Comparison of ENCODE assay signal across 1 cellular context in the genomic region with DNA sequence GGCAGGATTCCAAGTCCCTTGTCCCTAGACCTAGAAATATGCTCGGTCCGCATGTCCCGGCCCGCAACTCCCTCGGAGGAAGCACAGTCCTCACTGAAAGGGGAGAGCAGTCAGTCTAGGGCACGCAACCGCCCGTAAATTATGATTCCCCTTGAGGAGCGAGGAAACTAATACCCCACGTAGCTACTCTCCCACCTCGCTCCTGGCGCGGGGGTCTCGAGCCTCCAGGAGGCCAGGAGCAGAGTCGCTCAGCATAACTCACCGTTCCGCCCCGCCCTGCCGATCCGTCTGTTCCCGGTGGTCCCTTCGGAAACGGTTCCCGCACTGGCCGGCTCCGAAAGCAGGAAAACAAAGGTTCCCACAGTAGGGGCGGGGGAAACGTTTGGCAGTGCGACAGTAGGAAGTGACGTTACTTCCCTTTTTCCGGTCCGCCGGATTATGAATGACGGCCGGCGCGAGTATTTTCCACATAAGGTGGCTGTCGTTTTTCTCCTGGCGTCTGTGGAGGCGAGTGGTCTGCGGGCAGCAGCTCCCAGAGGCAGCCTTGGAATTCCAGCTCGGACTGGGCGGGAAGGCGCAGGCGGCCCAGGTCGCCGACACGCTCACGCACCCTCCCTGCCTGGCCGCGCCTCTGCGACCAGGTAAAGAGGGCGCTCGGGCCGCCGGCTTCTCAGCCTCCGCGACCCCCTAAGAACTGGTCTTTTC.
TF ChIP-seq lines count a peak whose summit lies in the region.

Gene GSTCD (plus strand): TSS at position 409 of the 705 bp plus-strand sequence. CDS start 8,830 bp downstream, outside the sequence.
A gene with protein sequence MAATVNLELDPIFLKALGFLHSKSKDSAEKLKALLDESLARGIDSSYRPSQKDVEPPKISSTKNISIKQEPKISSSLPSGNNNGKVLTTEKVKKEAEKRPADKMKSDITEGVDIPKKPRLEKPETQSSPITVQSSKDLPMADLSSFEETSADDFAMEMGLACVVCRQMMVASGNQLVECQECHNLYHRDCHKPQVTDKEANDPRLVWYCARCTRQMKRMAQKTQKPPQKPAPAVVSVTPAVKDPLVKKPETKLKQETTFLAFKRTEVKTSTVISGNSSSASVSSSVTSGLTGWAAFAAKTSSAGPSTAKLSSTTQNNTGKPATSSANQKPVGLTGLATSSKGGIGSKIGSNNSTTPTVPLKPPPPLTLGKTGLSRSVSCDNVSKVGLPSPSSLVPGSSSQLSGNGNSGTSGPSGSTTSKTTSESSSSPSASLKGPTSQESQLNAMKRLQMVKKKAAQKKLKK (minus strand): TSS at position 314 of the 705 bp plus-strand sequence. CDS start 8,684 bp downstream, outside the sequence.

TF ChIP-seq in HepG2, 621 proteins besides CTCF, POLR2A, EP300 and RAD21 (continued from another document and continues in another):
- TF ChIP-seq AFF4 (CRISPR knock-in tag; IDR thresholded peaks at IDR 0.05) (no peak), RFXAP (CRISPR knock-in tag; IDR thresholded peaks at IDR 0.05; ENCODE audit: borderline replicate concordance) (peak; percentile 78; the same call in 1 of the 2 replicates), KLF15 (CRISPR knock-in tag; IDR thresholded peaks at IDR 0.05; ENCODE audit: borderline replicate concordance) (0 out of 2 replicates have a peak, but pooled peaks have one; percentile 54), MATR3 (CRISPR knock-in tag; IDR thresholded peaks at IDR 0.05) (no peak), SNAPC2 (CRISPR knock-in tag; IDR thresholded peaks at IDR 0.05) (peak; percentile 95), CBX1 (IDR thresholded peaks at IDR 0.05; ENCODE audit: low read depth) (peak; percentile 98), ZNF605 (CRISPR knock-in tag; IDR thresholded peaks at IDR 0.05) (peak; percentile 97), ZNF691 (CRISPR knock-in tag; IDR thresholded peaks at IDR 0.05; ENCODE audit: borderline replicate concordance, low read depth) (peak; percentile 99), ATM (IDR thresholded peaks at IDR 0.05; ENCODE audit: borderline replicate concordance) (no peak), ZNF703 (CRISPR knock-in tag; IDR thresholded peaks at IDR 0.05; ENCODE audit: borderline replicate concordance) (no peak; the same call in 1 of the 2 replicates), SATB2 (CRISPR knock-in tag; IDR thresholded peaks at IDR 0.05) (no peak), SMC3 (IDR thresholded peaks at IDR 0.05; ENCODE audit: low read length) (no peak), ZNF430 (CRISPR knock-in tag; IDR thresholded peaks at IDR 0.05) (peak; percentile 95), LCORL (IDR thresholded peaks at IDR 0.05) (no peak), LCORL (CRISPR knock-in tag; IDR thresholded peaks at IDR 0.05) (peak; percentile 79), TEAD3 (CRISPR knock-in tag; optimal IDR thresholded peaks at IDR 0.05; ENCODE audit: borderline replicate concordance) (peak; percentile 81), TBX3 (IDR thresholded peaks at IDR 0.05; ENCODE audit: borderline replicate concordance) (peak; percentile 42; the same call in 1 of the 2 replicates), E2F1 (CRISPR knock-in tag; IDR thresholded peaks at IDR 0.05) (no peak), TERF1 (CRISPR knock-in tag; IDR thresholded peaks at IDR 0.05) (0 out of 2 replicates have a peak, but pooled peaks have one; percentile 80), ATRX (CRISPR knock-in tag; IDR thresholded peaks at IDR 0.05; ENCODE audit: borderline replicate concordance) (no peak; the same call in 1 of the 2 replicates), TEF (CRISPR knock-in tag; IDR thresholded peaks at IDR 0.05) (no peak; the same call in 1 of the 2 replicates), ZNF891 (CRISPR knock-in tag; IDR thresholded peaks at IDR 0.05) (peak; percentile 97), PAX8 (CRISPR knock-in tag; IDR thresholded peaks at IDR 0.05; ENCODE audit: borderline replicate concordance) (no peak), ZNF574 (CRISPR knock-in tag; IDR thresholded peaks at IDR 0.05) (peak; percentile 97), ZNF350 (CRISPR knock-in tag; IDR thresholded peaks at IDR 0.05; ENCODE audit: borderline replicate concordance, low read depth) (peak; percentile 99), SSRP1 (CRISPR knock-in tag; IDR thresholded peaks at IDR 0.05) (peak; percentile 60; the same call in 1 of the 2 replicates), SIX4 (CRISPR knock-in tag; IDR thresholded peaks at IDR 0.05) (peak; percentile 71; the same call in 1 of the 2 replicates), XRCC5 (optimal IDR thresholded peaks at IDR 0.05; ENCODE audit: low read length) (peak; percentile 100), NFE2 (CRISPR knock-in tag; IDR thresholded peaks at IDR 0.05) (peak; percentile 56; the same call in 1 of the 2 replicates), HNF4G (IDR thresholded peaks at IDR 0.05; ENCODE audit: borderline replicate concordance, low read depth, low read length) (no peak; the same call in 1 of the 2 replicates), HNF4G (CRISPR knock-in tag; IDR thresholded peaks at IDR 0.05; ENCODE audit: borderline replicate concordance, low read depth) (no peak; the same call in 1 of the 2 replicates), ZNF501 (CRISPR knock-in tag; IDR thresholded peaks at IDR 0.05) (peak; percentile 99), NFKB2 (CRISPR knock-in tag; IDR thresholded peaks at IDR 0.05; ENCODE audit: borderline replicate concordance) (peak; percentile 85; the same call in 1 of the 2 replicates), CAMTA2 (CRISPR knock-in tag; IDR thresholded peaks at IDR 0.05; ENCODE audit: borderline replicate concordance) (no peak; the same call in 1 of the 2 replicates)
- TF ChIP-seq, protein P1, sequence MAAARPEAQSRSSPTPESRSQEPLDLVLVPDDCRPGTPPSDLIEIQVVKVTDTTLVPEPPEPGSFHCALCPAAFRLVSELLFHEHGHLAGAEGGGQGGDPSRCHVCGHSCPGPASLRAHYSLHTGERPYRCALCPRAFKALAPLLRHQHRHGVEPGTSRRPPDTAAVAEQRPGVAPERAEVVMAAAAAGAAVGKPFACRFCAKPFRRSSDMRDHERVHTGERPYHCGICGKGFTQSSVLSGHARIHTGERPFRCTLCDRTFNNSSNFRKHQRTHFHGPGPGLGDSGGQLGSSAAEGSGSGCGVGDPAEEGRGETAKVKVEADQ (CRISPR knock-in tag; IDR thresholded peaks at IDR 0.05; ENCODE audit: borderline replicate concordance), result peak; percentile 99
- TF ChIP-seq, protein P2, sequence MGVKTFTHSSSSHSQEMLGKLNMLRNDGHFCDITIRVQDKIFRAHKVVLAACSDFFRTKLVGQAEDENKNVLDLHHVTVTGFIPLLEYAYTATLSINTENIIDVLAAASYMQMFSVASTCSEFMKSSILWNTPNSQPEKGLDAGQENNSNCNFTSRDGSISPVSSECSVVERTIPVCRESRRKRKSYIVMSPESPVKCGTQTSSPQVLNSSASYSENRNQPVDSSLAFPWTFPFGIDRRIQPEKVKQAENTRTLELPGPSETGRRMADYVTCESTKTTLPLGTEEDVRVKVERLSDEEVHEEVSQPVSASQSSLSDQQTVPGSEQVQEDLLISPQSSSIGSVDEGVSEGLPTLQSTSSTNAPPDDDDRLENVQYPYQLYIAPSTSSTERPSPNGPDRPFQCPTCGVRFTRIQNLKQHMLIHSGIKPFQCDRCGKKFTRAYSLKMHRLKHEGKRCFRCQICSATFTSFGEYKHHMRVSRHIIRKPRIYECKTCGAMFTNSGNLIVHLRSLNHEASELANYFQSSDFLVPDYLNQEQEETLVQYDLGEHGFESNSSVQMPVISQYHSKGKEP (CRISPR knock-in tag; IDR thresholded peaks at IDR 0.05), result peak; percentile 89; the same call in 1 of the 2 replicates
- TF ChIP-seq, protein P3, sequence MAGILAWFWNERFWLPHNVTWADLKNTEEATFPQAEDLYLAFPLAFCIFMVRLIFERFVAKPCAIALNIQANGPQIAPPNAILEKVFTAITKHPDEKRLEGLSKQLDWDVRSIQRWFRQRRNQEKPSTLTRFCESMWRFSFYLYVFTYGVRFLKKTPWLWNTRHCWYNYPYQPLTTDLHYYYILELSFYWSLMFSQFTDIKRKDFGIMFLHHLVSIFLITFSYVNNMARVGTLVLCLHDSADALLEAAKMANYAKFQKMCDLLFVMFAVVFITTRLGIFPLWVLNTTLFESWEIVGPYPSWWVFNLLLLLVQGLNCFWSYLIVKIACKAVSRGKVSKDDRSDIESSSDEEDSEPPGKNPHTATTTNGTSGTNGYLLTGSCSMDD (CRISPR knock-in tag; IDR thresholded peaks at IDR 0.05), result no peak
